ENCODE assay signal across 8 cellular contexts in genomic region chr15:64809649-64810498, GRCh38. TPM values are rescaled to one million over a fixed set of nuclear protein-coding genes. Genes with fewer than 3 reads are reported as not detected.
DNase-seq lines count a peak whose midpoint lies in the region; ATAC-seq and TF ChIP-seq lines count a peak whose summit lies in the region.

No MANE protein-coding gene starts in this region.

- H3K27me3 Mint-ChIP-seq in GM23338 (ENCODE audit: insufficient read depth, low read depth, poor library complexity): peaks cover 41% of the 10 kb centered on the region

- peaks cover 76% of the 10 kb centered on the region for H3K4me1 Mint-ChIP-seq in GM23338

- peak; percentile 22 for ATAC-seq in GM23338
- no peak for ATAC-seq in GM21447 (IDR thresholded peaks at IDR 0.05; ENCODE audit: unreplicated experiment)

- 0 out of 2 replicates have a peak, but pooled peaks cover 5% of the 10 kb centered on the region for H3K79me2 ChIP-seq in GM23338 (replicated peaks; ENCODE audit: insufficient read depth)

- peak; percentile 98 to 100 for TF ChIP-seq CTCF in GM23338 (conservative IDR thresholded peaks at IDR 0.05; ENCODE audit: low read depth in 2 of 2)

- H3K4me1 ChIP-seq in GM23338 (ENCODE audit: insufficient read depth): peaks cover 52% of the 10 kb centered on the region

- H3F3A ChIP-seq in GM23338 (replicated peaks; ENCODE audit: low read depth): peaks cover 22% of the 10 kb centered on the region

- no peaks in the 10 kb centered on the region for H3K27me3 ChIP-seq in GM23338 (ENCODE audit: insufficient read depth)

- no peaks in the 10 kb centered on the region for H3K36me3 ChIP-seq in GM23338 (ENCODE audit: insufficient read depth)

- H3K4me2 ChIP-seq in GM23338: peak overlapping the region; percentile 72

- DNase-seq in AG08396 (ENCODE audit: low spot score) (peak; percentile 89), GM23338 (ENCODE audit: low spot score) (peak; percentile 97), NCI-H2227 (lab: John Stamatoyannopoulos, UW; ENCODE audit: unreplicated experiment) (peak; percentile 74), cerebellar cortex (ENCODE audit: low spot score) (peak; percentile 82), kidney tubule cell (ENCODE audit: low spot score) (peak; percentile 66)
- peak; percentile 77 for DNase-seq in activated CD4-positive, CD25-positive, alpha-beta regulatory T cell treated with anti-CD3 and anti-CD28 coated beads, Interleukin-2, amount 50 U/mL, for 72 hours
- DNase-seq in stimulated activated CD4-positive, alpha-beta T cell treated with anti-CD3 and anti-CD28 coated beads, Interleukin-2, amount 100 ng/mL, for 24 hours: peak; percentile 80 to 82

- no peak overlapping the region for H2AFZ ChIP-seq in GM23338

- no peaks in the 10 kb centered on the region for H3K9me2 ChIP-seq in GM23338 (ENCODE audit: insufficient read depth)

- peak overlapping the region; percentile 100 for H3K27ac ChIP-seq in GM23338 (ENCODE audit: low read depth)

- no peaks in the 10 kb centered on the region for H3K9me3 Mint-ChIP-seq in GM23338

- H3K36me3 Mint-ChIP-seq in GM23338 (ENCODE audit: low read depth): peaks cover 9% of the 10 kb centered on the region; the same call in 2 of the 3 replicates

- peak overlapping the region; percentile 97 for H3K27ac Mint-ChIP-seq in GM23338

- no peaks in the 10 kb centered on the region for H4K20me1 ChIP-seq in GM23338 (replicated peaks; ENCODE audit: insufficient read depth)

- H3K4me3 Mint-ChIP-seq in GM23338: peak overlapping the region; percentile 65

- peak overlapping the region; percentile 54 for H3K4me3 ChIP-seq in GM23338

TF ChIP-seq in GM23338, 12 proteins besides CTCF, POLR2A, EP300 and RAD21:
- TF ChIP-seq STAT1 (IDR thresholded peaks at IDR 0.05; ENCODE audit: unreplicated experiment) (no peak), CREB1 (CRISPR knock-in tag; IDR thresholded peaks at IDR 0.05; ENCODE audit: low read depth) (no peak), EZH2 (IDR thresholded peaks at IDR 0.05; ENCODE audit: low read depth, unreplicated experiment) (no peak), ZNF114 (CRISPR knock-in tag; IDR thresholded peaks at IDR 0.05) (no peak), ZNF331 (CRISPR knock-in tag; IDR thresholded peaks at IDR 0.05; ENCODE audit: low read depth) (no peak), NANOG (IDR thresholded peaks at IDR 0.05; ENCODE audit: borderline replicate concordance) (no peak)

RNA-seq across cellular contexts. Expression of gene PIF1, which starts 15.6 kb away (rescaled TPM):
- 193 and 200 TPM in 2 replicates for total RNA-seq in GM23338 (2014; rRNA removed; shearing (Covaris generic))
- polyA plus RNA-seq in GM23338 (2016; fragmentation: Nextera tagmentation; extraction: Ambion mirVana): 106 and 116 TPM in 2 replicates

RNA-seq across cellular contexts. Expression of gene PLEKHO2, which starts 31.8 kb away (rescaled TPM):
- 27.8 and 29.4 TPM in 2 replicates for total RNA-seq in GM23338 (2014; rRNA removed; shearing (Covaris generic))
- 9.0 TPM in 2 replicates for polyA plus RNA-seq in GM23338 (2016; fragmentation: Nextera tagmentation; extraction: Ambion mirVana)

RNA-seq across cellular contexts. Expression of gene RBPMS2, which starts 34.5 kb away (rescaled TPM):
- 36.9 and 53.3 TPM in 2 replicates for total RNA-seq in GM23338 (2014; rRNA removed; shearing (Covaris generic))
- 171 and 179 TPM in 2 replicates for polyA plus RNA-seq in GM23338 (2016; fragmentation: Nextera tagmentation; extraction: Ambion mirVana)
